ENCODE assay signal across 12 cellular contexts in genomic region chr2:96103906-96104861, GRCh38. TPM values are rescaled to one million over a fixed set of nuclear protein-coding genes. Genes with fewer than 3 reads are reported as not detected.
DNase-seq lines count a peak whose midpoint lies in the region; ATAC-seq and TF ChIP-seq lines count a peak whose summit lies in the region.
"Had no signal": no experiment of that assay in that cellular context is flagged by ENCODE, and none has a peak within 500 bp of the region (broad histone marks: within the 10 kb centered on the region; RNA-seq: fewer than 3 reads in every experiment).

No MANE protein-coding gene starts in this region.

- H2BK120ac ChIP-seq in H9 (ENCODE audit: low read depth, low read length, poor library complexity, severe bottlenecking) = no peak overlapping the region

- H3K27ac Mint-ChIP-seq in H9 = no peak overlapping the region
- H3K27ac Mint-ChIP-seq: T-helper 1 cell treated with Interleukin-12 subunit alpha and Interleukin-12 subunit beta and Interleukin-4 antibody, amounts not matched to agents 30 μg/mL and 1 μg/mL, for 36 hours had no signal

- no peak for TF ChIP-seq CTCF in H9 (conservative IDR thresholded peaks at IDR 0.05)
- no peak for TF ChIP-seq CTCF in heart left ventricle (IDR thresholded peaks at IDR 0.05)
- TF ChIP-seq CTCF in gastrocnemius medialis (IDR thresholded peaks at IDR 0.05 in 4 of 5, conservative IDR thresholded peaks at IDR 0.05 in 1 of 5) = no peak

- no peak overlapping the region for H4K91ac ChIP-seq in H9 (ENCODE audit: insufficient read length, low read depth, low read length)

- no peaks in the 10 kb centered on the region for H3K23me2 ChIP-seq in H9 (ENCODE audit: insufficient read length, low read depth, low read length, poor library complexity, severe bottlenecking)

- peaks cover 6% of the 10 kb centered on the region for H3K27me3 Mint-ChIP-seq in H9 (ENCODE audit: low read depth)

- ATAC-seq in heart left ventricle (peak; percentile 48 to 60 (median 58)), gastrocnemius medialis (no peak), HG03095 (IDR thresholded peaks at IDR 0.05; ENCODE audit: unreplicated experiment) (no peak), HG02571 (IDR thresholded peaks at IDR 0.05; ENCODE audit: unreplicated experiment) (no peak)

- no peak overlapping the region for H3K56ac ChIP-seq in H9 (ENCODE audit: insufficient read length, low read depth, low read length)

- intact Hi-C loops in heart left ventricle (cut with DNase I) (no loop called here), gastrocnemius medialis (cut with DNase I; ENCODE audit: low total_unique reads) (no loop called here)

- H3K4me1 Mint-ChIP-seq in H9 = peaks cover 26 to 47% of the 10 kb centered on the region in 2 experiments

- H3K27ac ChIP-seq in H9 (ENCODE audit: insufficient read length, low read depth, low read length) (no peak overlapping the region), heart left ventricle (peak overlapping the region in 9 of 12 donors; percentile 40 to 77 (median 70)), gastrocnemius medialis (peak overlapping the region in 3 of 4 donors; percentile 38 to 46 (median 38)), substantia nigra (ENCODE audit: low read depth, low read length, poor library complexity, severe bottlenecking) (no peak overlapping the region)
- H3K27ac ChIP-seq: thoracic aorta had no signal

- no peak overlapping the region for H3K23ac ChIP-seq in H9 (ENCODE audit: insufficient read length, low read depth, low read length)

- H2BK15ac ChIP-seq in H9 (ENCODE audit: low read depth, low read length) = no peak overlapping the region

- WGBS in H9 (ENCODE audit: extremely low coverage, insufficient read length, low lambda C conversion rate) = no CpG with 5 or more reads among the region's 9 CpGs
- WGBS in heart left ventricle, 4 donors = 56 to 66% (median 64%) methylated on average over 6 to 9 of the region's 9 CpGs

- peak; percentile 22 for DNase-seq in H9
- DNase-seq in NCI-H69 (lab: John Stamatoyannopoulos, UW) = peak; percentile 18
- DNase-seq in heart left ventricle = peak; percentile 32 to 70 (median 54)
- DNase-seq in gastrocnemius medialis = peak; percentile 4 to 9
- DNase-seq in substantia nigra (lab: John Stamatoyannopoulos, UW) = no peak
- DNase-seq: foreskin fibroblast, Karpas-422 had no signal

- H2BK12ac ChIP-seq in H9 (ENCODE audit: insufficient read length, low read depth, low read length) = no peak overlapping the region

- H2AK5ac ChIP-seq in H9 (ENCODE audit: insufficient read length, low read length) = no peak overlapping the region

- peaks cover 9 to 11% of the 10 kb centered on the region in 2 experiments for H3K9me3 Mint-ChIP-seq in H9

- H3K4ac ChIP-seq in H9 (ENCODE audit: low read depth, low read length) = no peak overlapping the region

- H3K4me1 ChIP-seq in H9 (ENCODE audit: insufficient read depth, low read length) (peaks cover 6% of the 10 kb centered on the region; the same call in 1 of the 2 replicates), heart left ventricle (peaks cover 9 to 55% (median 34%) of the 10 kb centered on the region in 12 donors), gastrocnemius medialis (peaks cover 3 to 7% of the 10 kb centered on the region in 2 donors)

- no peak overlapping the region for H4K8ac ChIP-seq in H9 (replicated peaks; ENCODE audit: insufficient read length, low read depth, low read length)

- H3T11ph ChIP-seq in H9 (ENCODE audit: low read length) = no peak overlapping the region

- no peak overlapping the region for H3K18ac ChIP-seq in H9 (ENCODE audit: insufficient read length, low read depth, low read length)

- peaks cover 5 to 8% (median 7%) of the 10 kb centered on the region in 3 experiments; a peak in 5 of 7 replicates for H3K36me3 Mint-ChIP-seq in H9 (ENCODE audit: insufficient read depth in 1 of 3, low read depth in 3 of 3)

- H3K79me1 ChIP-seq in H9 (ENCODE audit: insufficient read depth, low read depth, low read length, poor library complexity, severe bottlenecking) = no peaks in the 10 kb centered on the region

- H3K4me3 Mint-ChIP-seq in H9 = no peak overlapping the region
- H3K4me3 Mint-ChIP-seq: T-helper 1 cell treated with Interleukin-12 subunit alpha and Interleukin-12 subunit beta and Interleukin-4 antibody, amounts not matched to agents 30 μg/mL and 1 μg/mL, for 36 hours had no signal

- no peaks in the 10 kb centered on the region for H3K36me3 ChIP-seq in heart left ventricle
- H3K36me3 ChIP-seq in gastrocnemius medialis = no peaks in the 10 kb centered on the region
- H3K36me3 ChIP-seq: thoracic aorta had no signal

- H3K79me2 ChIP-seq in H9 (ENCODE audit: insufficient read depth, low read length) = no peaks in the 10 kb centered on the region

- no peak overlapping the region; the same call in 1 of the 2 replicates for H3K14ac ChIP-seq in H9 (ENCODE audit: insufficient read depth, low read length)

- H3K27me3 ChIP-seq in H9 (ENCODE audit: insufficient read depth, low read length) (no peaks in the 10 kb centered on the region), heart left ventricle (no peaks in the 10 kb centered on the region), gastrocnemius medialis (no peaks in the 10 kb centered on the region)

- H3K4me2 ChIP-seq in H9 (ENCODE audit: insufficient read depth, insufficient read length, low read length) = no peak overlapping the region

- H4K5ac ChIP-seq in H9 (ENCODE audit: insufficient read length, low read depth, low read length) = no peak overlapping the region

- TF ChIP-seq POLR2A in heart left ventricle (IDR thresholded peaks at IDR 0.05) (no peak), gastrocnemius medialis (IDR thresholded peaks at IDR 0.05) (no peak)

- H3K4me3 ChIP-seq in heart left ventricle (no peak overlapping the region), gastrocnemius medialis (no peak overlapping the region)
- H3K4me3 ChIP-seq: thoracic aorta had no signal

- no peak overlapping the region for H2BK20ac ChIP-seq in H9 (ENCODE audit: low read depth, low read length, poor library complexity, severe bottlenecking)

- H3K9me3 ChIP-seq in H9 (ENCODE audit: control insufficient read depth, low read depth, low read length) = no peaks in the 10 kb centered on the region
- H3K9me3 ChIP-seq in heart left ventricle = peaks cover 0 to 16% (median 10%) of the 10 kb centered on the region in 12 donors
- H3K9me3 ChIP-seq in gastrocnemius medialis = no peaks in the 10 kb centered on the region

- no peak overlapping the region for H2AFZ ChIP-seq in H9 (ENCODE audit: low read length)

- H4K20me1 ChIP-seq in H9 (ENCODE audit: control insufficient read depth, insufficient read depth, insufficient read length) = no peaks in the 10 kb centered on the region

- no peak overlapping the region for H3K9ac ChIP-seq in H9 (ENCODE audit: extremely low read depth, insufficient read length, low read length)

- in situ Hi-C loops in gastrocnemius medialis (cut with MboI; ENCODE audit: low sequenced_read_pairs in 4 of 4) = loop anchor here in 2 of 4 donors (25.0 kb wide), 1 partner anchor 92 kb away; no protein-coding TSS in a partner anchor

- no peak overlapping the region for H2BK5ac ChIP-seq in H9 (ENCODE audit: insufficient read length, low read length)

RNA-seq across cellular contexts. Expression of gene ADRA2B, which starts 12.2 kb away (rescaled TPM):
- total RNA-seq in H9 (2021) (2.7 TPM in 2 replicates), heart left ventricle (1 to 10 TPM; 2.2 to 6.1 (median 3.6) TPM), gastrocnemius medialis (1 to 10 TPM; 2.4 to 5.6 (median 3.6) TPM)
- polyA plus RNA-seq in heart left ventricle = 1 to 10 TPM; 1.5 to 3.5 TPM
- total RNA-seq: myocyte had no signal

RNA-seq across cellular contexts. Expression of gene ASTL, which starts 34.1 kb away (rescaled TPM):
- total RNA-seq in H9 (2021) = 0.72 and 0.81 TPM in 2 replicates
- total RNA-seq in heart left ventricle = not detected
- polyA plus RNA-seq in heart left ventricle = under 1 TPM in 1 of 2 donors, not detected in 1; 0.14 TPM
- total RNA-seq in gastrocnemius medialis = not detected
- total RNA-seq: myocyte, thoracic aorta had no signal

RNA-seq across cellular contexts. Expression of gene DUSP2, which starts 41.1 kb away (rescaled TPM):
- 13.5 and 14.9 TPM in 2 replicates for total RNA-seq in H9 (2021)
- total RNA-seq in heart left ventricle = 10 to 100 TPM in 1 of 9 donors, 1 to 10 TPM in 6, under 1 TPM in 2; 0.56 to 11.1 (median 2.7) TPM
- 10 to 100 TPM in 1 of 2 donors, 1 to 10 TPM in 1; 1.4 to 23.1 TPM for polyA plus RNA-seq in heart left ventricle
- total RNA-seq in gastrocnemius medialis = 1 to 10 TPM; 1.6 to 4.0 (median 2.9) TPM

Comparison
In these comparisons a context has a peak if more than half of its experiments do, and no peak if none do; other contexts are left out.
1. DNase-seq: peak in H9 (single experiment), NCI-H69 (single experiment), heart left ventricle (5 of 5) and gastrocnemius medialis (2 of 2); none in substantia nigra (0 of 49).
2. H3K27ac ChIP-seq: peak in heart left ventricle (9 of 12) and gastrocnemius medialis (3 of 4); none in H9 (single experiment) and substantia nigra (single experiment).
3. ATAC-seq: peak in heart left ventricle (4 of 4); none in gastrocnemius medialis (0 of 2), HG03095 (single experiment) and HG02571 (single experiment).